In the genomic region with DNA sequence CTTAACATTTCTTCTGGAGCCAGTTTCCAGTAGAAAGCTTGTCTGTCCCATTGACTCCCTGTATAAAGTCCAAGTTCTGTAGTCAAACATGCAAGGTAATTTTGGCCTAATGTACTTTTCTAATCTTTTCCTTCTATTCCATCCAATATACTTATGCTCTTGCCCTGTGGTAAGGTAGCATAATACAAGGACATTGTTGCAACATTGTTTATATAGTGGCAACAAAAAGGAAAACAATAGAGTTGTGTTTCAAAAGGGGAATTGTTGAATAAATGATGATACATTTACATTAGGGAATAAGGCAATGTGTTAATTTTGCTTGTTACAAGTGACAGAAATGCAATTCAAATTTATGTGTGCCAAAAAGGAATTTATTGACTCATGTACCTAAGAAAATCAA, we compare ENCODE assay signal across 14 cellular contexts. TPM values are rescaled to one million over a fixed set of nuclear protein-coding genes. Genes with fewer than 3 reads are reported as not detected.
DNase-seq lines count a peak whose midpoint lies in the region; ATAC-seq, FAIRE-seq and TF ChIP-seq lines count a peak whose summit lies in the region.
"Had no signal": no experiment of that assay in that cellular context is flagged by ENCODE, and none has a peak within 500 bp of the region (broad histone marks: within the 10 kb centered on the region; RNA-seq: fewer than 3 reads in every experiment).

No MANE protein-coding gene starts in this region.

- FAIRE-seq in small intestine (lab: Jason Lieb, UNC), result no peak
- FAIRE-seq: TTC549 had no signal

- H3K36me3 ChIP-seq in adipocyte (ENCODE audit: control insufficient read depth, insufficient read depth, low read length, severe bottlenecking) (peaks cover 10% of the 10 kb centered on the region), hepatocyte (replicated peaks; ENCODE audit: insufficient read depth, low read depth) (peaks cover 5% of the 10 kb centered on the region), small intestine (ENCODE audit: control insufficient read depth in 2 of 2, insufficient read depth in 2 of 2, low read length in 2 of 2) (peaks cover 5 to 9% of the 10 kb centered on the region in 2 donors)

- H2BK120ac ChIP-seq in H9 (ENCODE audit: low read depth, low read length, poor library complexity, severe bottlenecking), result no peak overlapping the region

- peaks cover 8 to 11% of the 10 kb centered on the region in 2 experiments for H3K4me1 Mint-ChIP-seq in H9
- H3K4me1 Mint-ChIP-seq in naive thymus-derived CD8-positive, alpha-beta T cell, result peaks cover 0 to 7% (median 2%) of the 10 kb centered on the region in 4 donors

- H3K27ac ChIP-seq in H9 (ENCODE audit: insufficient read length, low read depth, low read length) (peak overlapping the region; percentile 68), hepatocyte (peak overlapping the region; percentile 66), small intestine (ENCODE audit: low read depth in 1 of 2, low read length in 1 of 2) (no peak overlapping the region)

- peak overlapping the region; percentile 12 for H3K4me3 ChIP-seq in adipocyte (ENCODE audit: low read length)
- no peak overlapping the region for H3K4me3 ChIP-seq in hepatocyte
- H3K4me3 ChIP-seq in small intestine (ENCODE audit: low read depth in 1 of 2, low read length in 2 of 2), result no peak overlapping the region
- H3K4me3 ChIP-seq: gastrocnemius medialis had no signal

- H3K4me2 ChIP-seq in H9 (ENCODE audit: insufficient read depth, insufficient read length, low read length) (no peak overlapping the region), hepatocyte (peak overlapping the region; percentile 26)

- H3K9ac ChIP-seq in H9 (ENCODE audit: extremely low read depth, insufficient read length, low read length), result no peak overlapping the region
- H3K9ac ChIP-seq in adipocyte (ENCODE audit: low read length), result peak overlapping the region; percentile 69

- H3K27me3 Mint-ChIP-seq in H9 (ENCODE audit: low read depth), result no peaks in the 10 kb centered on the region
- H3K27me3 Mint-ChIP-seq in naive thymus-derived CD8-positive, alpha-beta T cell, result no peaks in the 10 kb centered on the region
- H3K27me3 Mint-ChIP-seq: activated CD4-positive, alpha-beta memory T cell treated with anti-CD3 and anti-CD28 coated beads for 36 hours had no signal

- TF ChIP-seq CTCF in H9 (conservative IDR thresholded peaks at IDR 0.05) (no peak), hepatocyte (IDR thresholded peaks at IDR 0.05; ENCODE audit: poor library complexity) (no peak)

- H3K9me3 ChIP-seq in H9 (ENCODE audit: control insufficient read depth, low read depth, low read length) (no peaks in the 10 kb centered on the region), adipocyte (ENCODE audit: control insufficient read depth, low read length) (no peaks in the 10 kb centered on the region), hepatocyte (ENCODE audit: low read depth) (no peaks in the 10 kb centered on the region), small intestine (ENCODE audit: control insufficient read depth, low read depth) (no peaks in the 10 kb centered on the region)
- H3K9me3 ChIP-seq: gastrocnemius medialis had no signal

- H2BK12ac ChIP-seq in H9 (ENCODE audit: insufficient read length, low read depth, low read length), result no peak overlapping the region

- H3K9me2 ChIP-seq in hepatocyte (replicated peaks; ENCODE audit: insufficient read depth), result no peaks in the 10 kb centered on the region

- H3K18ac ChIP-seq in H9 (ENCODE audit: insufficient read length, low read depth, low read length), result no peak overlapping the region

- no peak overlapping the region for H3K23ac ChIP-seq in H9 (ENCODE audit: insufficient read length, low read depth, low read length)

- no peaks in the 10 kb centered on the region for H3K9me3 Mint-ChIP-seq in H9
- H3K9me3 Mint-ChIP-seq in naive thymus-derived CD8-positive, alpha-beta T cell, result no peaks in the 10 kb centered on the region
- H3K9me3 Mint-ChIP-seq: activated CD4-positive, alpha-beta memory T cell treated with anti-CD3 and anti-CD28 coated beads for 36 hours had no signal

- H3T11ph ChIP-seq in H9 (ENCODE audit: low read length), result no peak overlapping the region

- H3K56ac ChIP-seq in H9 (ENCODE audit: insufficient read length, low read depth, low read length), result no peak overlapping the region

- no peak overlapping the region for H2BK15ac ChIP-seq in H9 (ENCODE audit: low read depth, low read length)

- H3K4ac ChIP-seq in H9 (ENCODE audit: low read depth, low read length), result no peak overlapping the region

- ATAC-seq in GM19328 (IDR thresholded peaks at IDR 0.05; ENCODE audit: unreplicated experiment), result no peak
- ATAC-seq in naive thymus-derived CD8-positive, alpha-beta T cell, result no peak

- no peak overlapping the region for H4K8ac ChIP-seq in H9 (replicated peaks; ENCODE audit: insufficient read length, low read depth, low read length)

- H3K27ac Mint-ChIP-seq in H9, result peak overlapping the region in 1 of 3 experiments; percentile 74; a peak in 2 of 7 replicates
- no peak overlapping the region for H3K27ac Mint-ChIP-seq in naive thymus-derived CD8-positive, alpha-beta T cell
- H3K27ac Mint-ChIP-seq: activated CD4-positive, alpha-beta memory T cell treated with anti-CD3 and anti-CD28 coated beads for 36 hours had no signal

- no peak overlapping the region for H2BK5ac ChIP-seq in H9 (ENCODE audit: insufficient read length, low read length)

- 0 out of 2 replicates have a peak, but pooled peaks cover 3% of the 10 kb centered on the region for H3K4me1 ChIP-seq in H9 (ENCODE audit: insufficient read depth, low read length)
- peaks cover 60% of the 10 kb centered on the region for H3K4me1 ChIP-seq in adipocyte (ENCODE audit: control insufficient read depth, insufficient read depth, low read length)
- H3K4me1 ChIP-seq in hepatocyte (ENCODE audit: insufficient read depth), result peaks cover 21% of the 10 kb centered on the region
- H3K4me1 ChIP-seq in small intestine (ENCODE audit: control insufficient read depth in 2 of 2, insufficient read depth in 1 of 2, low read depth in 1 of 2, low read length in 1 of 2), result no peaks in the 10 kb centered on the region

- no peaks in the 10 kb centered on the region for H3K27me3 ChIP-seq in H9 (ENCODE audit: insufficient read depth, low read length)
- no peaks in the 10 kb centered on the region for H3K27me3 ChIP-seq in adipocyte (replicated peaks; ENCODE audit: control insufficient read depth, insufficient read depth, low read length)
- no peaks in the 10 kb centered on the region for H3K27me3 ChIP-seq in hepatocyte
- H3K27me3 ChIP-seq in small intestine (ENCODE audit: control insufficient read depth in 2 of 2, insufficient read depth in 2 of 2, low read length in 2 of 2), result no peaks in the 10 kb centered on the region
- H3K27me3 ChIP-seq: gastrocnemius medialis had no signal

- H3K4me3 Mint-ChIP-seq in H9, result no peak overlapping the region
- H3K4me3 Mint-ChIP-seq in naive thymus-derived CD8-positive, alpha-beta T cell, result no peak overlapping the region
- H3K4me3 Mint-ChIP-seq: activated CD4-positive, alpha-beta memory T cell treated with anti-CD3 and anti-CD28 coated beads for 36 hours had no signal

- H2AFZ ChIP-seq in H9 (ENCODE audit: low read length), result no peak overlapping the region
- no peak overlapping the region for H2AFZ ChIP-seq in hepatocyte

- no peak overlapping the region for H4K5ac ChIP-seq in H9 (ENCODE audit: insufficient read length, low read depth, low read length)

- H4K91ac ChIP-seq in H9 (ENCODE audit: insufficient read length, low read depth, low read length), result no peak overlapping the region

- DNase-seq in H9 (no peak), adipocyte (ENCODE audit: low read depth) (peak; percentile 51), hepatocyte (ENCODE audit: low spot score) (peak; percentile 7), small intestine (peak; percentile 19), cerebellar nuclear complex (lab: John Stamatoyannopoulos, UW) (no peak), Kasumi-1 (lab: John Stamatoyannopoulos, UW) (no peak)
- DNase-seq in naive thymus-derived CD8-positive, alpha-beta T cell, result no peak
- DNase-seq: activated CD4-positive, alpha-beta memory T cell treated with anti-CD3 and anti-CD28 coated beads for 36 hours; effector memory CD4-positive, alpha-beta T cell; gastrocnemius medialis; NCI-H2227 treated with DMSO at 0.1 percent for 48 hours had no signal

- H3K36me3 Mint-ChIP-seq in H9 (ENCODE audit: insufficient read depth in 1 of 3, low read depth in 3 of 3), result peaks cover 4 to 49% (median 29%) of the 10 kb centered on the region in 3 experiments; a peak in 6 of 7 replicates
- H3K36me3 Mint-ChIP-seq in naive thymus-derived CD8-positive, alpha-beta T cell, result peaks cover 4 to 20% (median 13%) of the 10 kb centered on the region in 3 donors

- POLR2A ChIA-PET in naive thymus-derived CD8-positive, alpha-beta T cell (lab: Charles Lee), result no interaction called here

- no peaks in the 10 kb centered on the region for H3K23me2 ChIP-seq in H9 (ENCODE audit: insufficient read length, low read depth, low read length, poor library complexity, severe bottlenecking)

- H2BK20ac ChIP-seq in H9 (ENCODE audit: low read depth, low read length, poor library complexity, severe bottlenecking), result no peak overlapping the region

- H4K20me1 ChIP-seq in H9 (ENCODE audit: control insufficient read depth, insufficient read depth, insufficient read length), result no peaks in the 10 kb centered on the region
- no peaks in the 10 kb centered on the region for H4K20me1 ChIP-seq in hepatocyte (ENCODE audit: insufficient read depth, poor library complexity, severe bottlenecking)

- no peak overlapping the region for H2AK5ac ChIP-seq in H9 (ENCODE audit: insufficient read length, low read length)

- H3K79me2 ChIP-seq in H9 (ENCODE audit: insufficient read depth, low read length), result no peaks in the 10 kb centered on the region
- no peaks in the 10 kb centered on the region for H3K79me2 ChIP-seq in hepatocyte

- H3K14ac ChIP-seq in H9 (ENCODE audit: insufficient read depth, low read length), result no peak overlapping the region

- H3K79me1 ChIP-seq in H9 (ENCODE audit: insufficient read depth, low read depth, low read length, poor library complexity, severe bottlenecking), result no peaks in the 10 kb centered on the region

RNA-seq across cellular contexts. Expression of a gene that starts 27.9 kb away (rescaled TPM):
- not detected in 2 replicates for total RNA-seq in H9 (2021)
- total RNA-seq in hepatocyte, result 0.12 TPM in 1 of 2 replicates, not detected in the other
- polyA plus RNA-seq in hepatocyte, result 0.58 and 2.2 TPM in 2 replicates
- 1 to 10 TPM in 2 of 3 donors, not detected in 1; 1.3 to 5.9 TPM for polyA plus RNA-seq in small intestine
- 1 to 10 TPM in 1 of 2 experiments, under 1 TPM in 1; 0.70 to 1.3 TPM for total RNA-seq in naive thymus-derived CD8-positive, alpha-beta T cell
- polyA plus RNA-seq in naive thymus-derived CD8-positive, alpha-beta T cell, result not detected
- total RNA-seq: Daoy, gastrocnemius medialis had no signal

RNA-seq across cellular contexts. Expression of a gene that starts 44.7 kb away (rescaled TPM):
- not detected in 2 replicates for total RNA-seq in H9 (2021)
- not detected in 2 replicates for total RNA-seq in hepatocyte
- polyA plus RNA-seq in hepatocyte, result 0.34 TPM in 1 of 2 replicates, not detected in the other
- 10 to 100 TPM in 1 of 3 donors, 1 to 10 TPM in 2; 1.1 to 20.5 (median 6.7) TPM for polyA plus RNA-seq in small intestine
- total RNA-seq in naive thymus-derived CD8-positive, alpha-beta T cell, result 100 to 1,000 TPM; 146 to 159 TPM
- polyA plus RNA-seq in naive thymus-derived CD8-positive, alpha-beta T cell, result 10 to 100 TPM; 69.5 to 82.1 (median 79.7) TPM
- total RNA-seq: Daoy had no signal

RNA-seq across cellular contexts. Expression of a gene that starts 52.2 kb away (rescaled TPM):
- total RNA-seq in H9 (2021) (not detected in 2 replicates), hepatocyte (0.10 and 0.28 TPM in 2 replicates)
- polyA plus RNA-seq in hepatocyte (0.88 and 1.1 TPM in 2 replicates), small intestine (1 to 10 TPM; 1.3 to 9.5 (median 8.1) TPM)
- total RNA-seq in naive thymus-derived CD8-positive, alpha-beta T cell, result 100 to 1,000 TPM; 113 to 119 TPM
- polyA plus RNA-seq in naive thymus-derived CD8-positive, alpha-beta T cell, result 10 to 100 TPM; 44.3 to 57.0 (median 53.3) TPM

Comparison
In these comparisons a context has a peak if more than half of its experiments do, and no peak if none do; other contexts are left out.
1. DNase-seq: peak in adipocyte (single experiment), hepatocyte (single experiment) and small intestine (single experiment); none in H9 (single experiment), cerebellar nuclear complex (0 of 2), Kasumi-1 (0 of 2) and naive thymus-derived CD8-positive, alpha-beta T cell (0 of 10).
2. H3K27ac ChIP-seq: peak in H9 (single experiment) and hepatocyte (single experiment); none in small intestine (0 of 2).
3. RNA of a gene that starts 44.7 kb away (total RNA-seq): 146 to 159 TPM in naive thymus-derived CD8-positive, alpha-beta T cell; not detected in H9 and not detected in hepatocyte; every median in the first group is over 100 times any median in the second.
4. RNA of a gene that starts 52.2 kb away (total RNA-seq): 113 to 119 TPM in naive thymus-derived CD8-positive, alpha-beta T cell; 0.10 to 0.28 TPM in hepatocyte and not detected in H9; every median in the first group is over 10 times any median in the second.